Comparison of ENCODE assay signal across 2 cellular contexts in genomic region chr20:34322267-34323105, GRCh38.
A peak's percentile ranks its signal among the peaks of the same experiment; 100 is the strongest.
TF ChIP-seq lines count a peak whose summit lies in the region.

No MANE protein-coding gene starts in this region.

TF ChIP-seq in HCT116, 20 proteins besides CTCF, POLR2A, EP300 and RAD21:
- no peak for TF ChIP-seq YY1 (IDR thresholded peaks at IDR 0.05; ENCODE audit: extremely low read depth, insufficient replicate concordance, low read depth, low read length)
- no peak for TF ChIP-seq CBX3 (IDR thresholded peaks at IDR 0.05; ENCODE audit: low read depth)
- no peak for TF ChIP-seq REST (IDR thresholded peaks at IDR 0.05; ENCODE audit: low read depth)
- no peak for TF ChIP-seq CEBPB (IDR thresholded peaks at IDR 0.05; ENCODE audit: low read depth)
- no peak for TF ChIP-seq EZH2phosphoT487 (IDR thresholded peaks at IDR 0.05; ENCODE audit: borderline replicate concordance)
- TF ChIP-seq EZH2 (IDR thresholded peaks at IDR 0.05), result no peak
- no peak for TF ChIP-seq SP1 (IDR thresholded peaks at IDR 0.05; ENCODE audit: low read depth)

TF ChIP-seq in WTC11, 78 proteins besides CTCF, POLR2A, EP300 and RAD21:
- TF ChIP-seq ESRRA (CRISPR knock-in tag; IDR thresholded peaks at IDR 0.05; ENCODE audit: borderline replicate concordance) (no peak), ZSCAN18 (CRISPR knock-in tag; IDR thresholded peaks at IDR 0.05) (0 out of 2 replicates have a peak, but pooled peaks have one; percentile 30), MXD4 (CRISPR knock-in tag; IDR thresholded peaks at IDR 0.05; ENCODE audit: borderline replicate concordance) (0 out of 2 replicates have a peak, but pooled peaks have one; percentile 68)
